Comparison of ENCODE assay signal across 1 cellular context in the genomic region with DNA sequence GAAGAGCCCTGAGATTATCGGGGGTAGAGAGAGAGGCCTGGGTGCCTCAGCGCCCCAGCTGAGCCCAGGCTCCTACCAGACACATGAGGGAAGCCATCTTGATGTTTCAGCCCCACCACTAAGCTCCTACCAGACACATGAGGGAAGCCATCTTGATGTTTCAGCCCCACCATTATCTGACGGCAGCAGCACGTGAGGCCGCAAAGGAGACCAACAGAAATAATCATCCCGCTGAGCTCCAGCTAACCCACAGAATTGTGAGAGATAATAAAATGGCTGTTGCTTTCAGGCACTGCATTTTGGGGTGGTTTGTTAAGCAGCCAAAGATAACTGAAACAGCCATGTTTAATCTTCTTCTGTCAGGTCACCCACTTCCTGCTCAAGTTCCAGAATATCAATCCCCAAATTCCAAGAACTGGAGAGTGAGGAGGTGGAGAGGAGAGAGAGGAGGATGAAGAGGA.
TF ChIP-seq lines count a peak whose summit lies in the region.

No MANE protein-coding gene starts in this region.

TF ChIP-seq in GM12878, 131 proteins besides CTCF, POLR2A, EP300 and RAD21 (continued from another document):
- TF ChIP-seq, protein P1, sequence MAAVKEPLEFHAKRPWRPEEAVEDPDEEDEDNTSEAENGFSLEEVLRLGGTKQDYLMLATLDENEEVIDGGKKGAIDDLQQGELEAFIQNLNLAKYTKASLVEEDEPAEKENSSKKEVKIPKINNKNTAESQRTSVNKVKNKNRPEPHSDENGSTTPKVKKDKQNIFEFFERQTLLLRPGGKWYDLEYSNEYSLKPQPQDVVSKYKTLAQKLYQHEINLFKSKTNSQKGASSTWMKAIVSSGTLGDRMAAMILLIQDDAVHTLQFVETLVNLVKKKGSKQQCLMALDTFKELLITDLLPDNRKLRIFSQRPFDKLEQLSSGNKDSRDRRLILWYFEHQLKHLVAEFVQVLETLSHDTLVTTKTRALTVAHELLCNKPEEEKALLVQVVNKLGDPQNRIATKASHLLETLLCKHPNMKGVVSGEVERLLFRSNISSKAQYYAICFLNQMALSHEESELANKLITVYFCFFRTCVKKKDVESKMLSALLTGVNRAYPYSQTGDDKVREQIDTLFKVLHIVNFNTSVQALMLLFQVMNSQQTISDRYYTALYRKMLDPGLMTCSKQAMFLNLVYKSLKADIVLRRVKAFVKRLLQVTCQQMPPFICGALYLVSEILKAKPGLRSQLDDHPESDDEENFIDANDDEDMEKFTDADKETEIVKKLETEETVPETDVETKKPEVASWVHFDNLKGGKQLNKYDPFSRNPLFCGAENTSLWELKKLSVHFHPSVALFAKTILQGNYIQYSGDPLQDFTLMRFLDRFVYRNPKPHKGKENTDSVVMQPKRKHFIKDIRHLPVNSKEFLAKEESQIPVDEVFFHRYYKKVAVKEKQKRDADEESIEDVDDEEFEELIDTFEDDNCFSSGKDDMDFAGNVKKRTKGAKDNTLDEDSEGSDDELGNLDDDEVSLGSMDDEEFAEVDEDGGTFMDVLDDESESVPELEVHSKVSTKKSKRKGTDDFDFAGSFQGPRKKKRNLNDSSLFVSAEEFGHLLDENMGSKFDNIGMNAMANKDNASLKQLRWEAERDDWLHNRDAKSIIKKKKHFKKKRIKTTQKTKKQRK (IDR thresholded peaks at IDR 0.05; ENCODE audit: low read depth, low read length) = no peak
- TF ChIP-seq, protein P2, sequence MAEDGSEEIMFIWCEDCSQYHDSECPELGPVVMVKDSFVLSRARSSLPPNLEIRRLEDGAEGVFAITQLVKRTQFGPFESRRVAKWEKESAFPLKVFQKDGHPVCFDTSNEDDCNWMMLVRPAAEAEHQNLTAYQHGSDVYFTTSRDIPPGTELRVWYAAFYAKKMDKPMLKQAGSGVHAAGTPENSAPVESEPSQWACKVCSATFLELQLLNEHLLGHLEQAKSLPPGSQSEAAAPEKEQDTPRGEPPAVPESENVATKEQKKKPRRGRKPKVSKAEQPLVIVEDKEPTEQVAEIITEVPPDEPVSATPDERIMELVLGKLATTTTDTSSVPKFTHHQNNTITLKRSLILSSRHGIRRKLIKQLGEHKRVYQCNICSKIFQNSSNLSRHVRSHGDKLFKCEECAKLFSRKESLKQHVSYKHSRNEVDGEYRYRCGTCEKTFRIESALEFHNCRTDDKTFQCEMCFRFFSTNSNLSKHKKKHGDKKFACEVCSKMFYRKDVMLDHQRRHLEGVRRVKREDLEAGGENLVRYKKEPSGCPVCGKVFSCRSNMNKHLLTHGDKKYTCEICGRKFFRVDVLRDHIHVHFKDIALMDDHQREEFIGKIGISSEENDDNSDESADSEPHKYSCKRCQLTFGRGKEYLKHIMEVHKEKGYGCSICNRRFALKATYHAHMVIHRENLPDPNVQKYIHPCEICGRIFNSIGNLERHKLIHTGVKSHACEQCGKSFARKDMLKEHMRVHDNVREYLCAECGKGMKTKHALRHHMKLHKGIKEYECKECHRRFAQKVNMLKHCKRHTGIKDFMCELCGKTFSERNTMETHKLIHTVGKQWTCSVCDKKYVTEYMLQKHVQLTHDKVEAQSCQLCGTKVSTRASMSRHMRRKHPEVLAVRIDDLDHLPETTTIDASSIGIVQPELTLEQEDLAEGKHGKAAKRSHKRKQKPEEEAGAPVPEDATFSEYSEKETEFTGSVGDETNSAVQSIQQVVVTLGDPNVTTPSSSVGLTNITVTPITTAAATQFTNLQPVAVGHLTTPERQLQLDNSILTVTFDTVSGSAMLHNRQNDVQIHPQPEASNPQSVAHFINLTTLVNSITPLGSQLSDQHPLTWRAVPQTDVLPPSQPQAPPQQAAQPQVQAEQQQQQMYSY (CRISPR knock-in tag; IDR thresholded peaks at IDR 0.05) = no peak
- TF ChIP-seq NRF1 (conservative IDR thresholded peaks at IDR 0.05; ENCODE audit: low read depth, low read length) (no peak), SMARCA5 (IDR thresholded peaks at IDR 0.05) (no peak), ESRRA (IDR thresholded peaks at IDR 0.05; ENCODE audit: low read length) (no peak), CHD2 (IDR thresholded peaks at IDR 0.05; ENCODE audit: borderline replicate concordance, low read depth, low read length) (no peak), DPF2 (IDR thresholded peaks at IDR 0.05) (no peak), RBBP5 (conservative IDR thresholded peaks at IDR 0.05) (no peak), ASH2L (IDR thresholded peaks at IDR 0.05; ENCODE audit: borderline replicate concordance, low read depth) (no peak), BACH1 (IDR thresholded peaks at IDR 0.05; ENCODE audit: borderline replicate concordance) (no peak), KAT2A (conservative IDR thresholded peaks at IDR 0.05; ENCODE audit: control insufficient read depth, low read depth, low read length) (no peak), EZH2 (IDR thresholded peaks at IDR 0.05; ENCODE audit: borderline replicate concordance, control insufficient read depth, low read depth, low read length) (no peak)
- TF ChIP-seq, protein P3, sequence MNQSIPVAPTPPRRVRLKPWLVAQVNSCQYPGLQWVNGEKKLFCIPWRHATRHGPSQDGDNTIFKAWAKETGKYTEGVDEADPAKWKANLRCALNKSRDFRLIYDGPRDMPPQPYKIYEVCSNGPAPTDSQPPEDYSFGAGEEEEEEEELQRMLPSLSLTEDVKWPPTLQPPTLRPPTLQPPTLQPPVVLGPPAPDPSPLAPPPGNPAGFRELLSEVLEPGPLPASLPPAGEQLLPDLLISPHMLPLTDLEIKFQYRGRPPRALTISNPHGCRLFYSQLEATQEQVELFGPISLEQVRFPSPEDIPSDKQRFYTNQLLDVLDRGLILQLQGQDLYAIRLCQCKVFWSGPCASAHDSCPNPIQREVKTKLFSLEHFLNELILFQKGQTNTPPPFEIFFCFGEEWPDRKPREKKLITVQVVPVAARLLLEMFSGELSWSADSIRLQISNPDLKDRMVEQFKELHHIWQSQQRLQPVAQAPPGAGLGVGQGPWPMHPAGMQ (IDR thresholded peaks at IDR 0.05; ENCODE audit: borderline replicate concordance) = no peak
